Comparison of ENCODE assay signal across 12 cellular contexts in genomic region chr19:18053571-18054219, GRCh38. TPM values are rescaled to one million over a fixed set of nuclear protein-coding genes. Genes with fewer than 3 reads are reported as not detected.
DNase-seq lines count a peak whose midpoint lies in the region; ATAC-seq and TF ChIP-seq lines count a peak whose summit lies in the region.
"Had no signal": no experiment of that assay in that cellular context is flagged by ENCODE, and none has a peak within 500 bp of the region (broad histone marks: within the 10 kb centered on the region; RNA-seq: fewer than 3 reads in every experiment).

No MANE protein-coding gene starts in this region.

- in situ Hi-C loops in GM23248 (cut with MboI) = loop anchor here (10.0 kb wide), 1 partner anchor 49 kb away; the partner anchor contains the start of gene ARRDC2

- ATAC-seq in psoas muscle (no peak), HG02798 (IDR thresholded peaks at IDR 0.05; ENCODE audit: poor library complexity, unreplicated experiment) (no peak), GM18517 (IDR thresholded peaks at IDR 0.05; ENCODE audit: unreplicated experiment) (no peak)

- peaks cover 20% of the 10 kb centered on the region for H3F3A ChIP-seq in GM23248 (ENCODE audit: insufficient read depth)

- no peaks in the 10 kb centered on the region for H4K20me1 ChIP-seq in GM23248 (ENCODE audit: insufficient read depth)

- intact Hi-C loops in psoas muscle (cut with DNase I) = loop anchor here in 1 of 2 donors (5.0 kb wide), 1 partner anchor 106 kb away; no protein-coding TSS in a partner anchor

- H3K9me3 ChIP-seq in GM23248 (ENCODE audit: low read depth) (no peaks in the 10 kb centered on the region), psoas muscle (no peaks in the 10 kb centered on the region)

- H2AFZ ChIP-seq in GM23248 = no peak overlapping the region

- peak overlapping the region; percentile 20 for H3K4me2 ChIP-seq in GM23248 (ENCODE audit: unreplicated experiment)

- H3K36me3 ChIP-seq in GM23248 (ENCODE audit: low read depth) = no peaks in the 10 kb centered on the region
- H3K36me3 ChIP-seq in psoas muscle (ENCODE audit: insufficient read depth in 1 of 2, low read depth in 1 of 2) = no peaks in the 10 kb centered on the region

- WGBS in GM23248 (ENCODE audit: low coverage in 1 of 2, low lambda C conversion rate in 2 of 2, missing lambda C conversion rate in 2 of 2), 2 experiments = 37 to 38% methylated on average over 9 of the region's 9 CpGs
- 60 to 71% (median 62%) methylated on average over 9 of the region's 9 CpGs for WGBS in psoas muscle, 3 donors

- H3K79me2 ChIP-seq in GM23248 (ENCODE audit: insufficient read depth) = no peaks in the 10 kb centered on the region

- H3K27ac ChIP-seq in GM23248 = no peak overlapping the region
- H3K27ac ChIP-seq in psoas muscle = peak overlapping the region; percentile 90

- no peak for TF ChIP-seq CTCF in epithelial cell of esophagus (IDR thresholded peaks at IDR 0.05; ENCODE audit: insufficient read depth, low read depth, low read length, missing control alignments)
- no peak for TF ChIP-seq CTCF in psoas muscle (IDR thresholded peaks at IDR 0.05)

- H3K4me1 ChIP-seq in GM23248 (ENCODE audit: insufficient read depth) (0 out of 2 replicates have a peak, but pooled peaks cover 3% of the 10 kb centered on the region), psoas muscle (peaks cover 49% of the 10 kb centered on the region)

- H3K27me3 ChIP-seq in GM23248 (replicated peaks; ENCODE audit: insufficient read depth) = no peaks in the 10 kb centered on the region
- H3K27me3 ChIP-seq in psoas muscle (ENCODE audit: insufficient read depth in 3 of 3, low read length in 2 of 3) = no peaks in the 10 kb centered on the region

- no peaks in the 10 kb centered on the region for H3K9me2 ChIP-seq in GM23248 (ENCODE audit: insufficient read depth)

- DNase-seq in GM23248 (peak; percentile 58), RPMI7951 (ENCODE audit: low read depth) (peak; percentile 71), epithelial cell of esophagus (ENCODE audit: low read depth) (peak; percentile 43), psoas muscle (no peak), COLO829 (ENCODE audit: low spot score) (no peak)
- DNase-seq: activated effector memory CD4-positive, alpha-beta T cell treated with anti-CD3 and anti-CD28 coated beads, Interleukin-2, amount 50 U/mL, for 16 hours; COR-L47; NCI-H1092; substantia nigra had no signal

- H3K4me3 ChIP-seq in GM23248 (no peak overlapping the region), epithelial cell of esophagus (ENCODE audit: low read length) (no peak overlapping the region), psoas muscle (no peak overlapping the region)
- H3K4me3 ChIP-seq: lung had no signal

- H3K9ac ChIP-seq in GM23248 = no peak overlapping the region

RNA-seq across cellular contexts. Expression of gene IL12RB1, which starts 33.0 kb away (rescaled TPM):
- not detected in 2 replicates for total RNA-seq in GM23248 (2014; rRNA removed; shearing (Covaris generic))
- not detected in 2 replicates for polyA plus RNA-seq in GM23248 (2016; fragmentation: Nextera tagmentation; extraction: Ambion mirVana)
- total RNA-seq in RPMI7951 (2014; rRNA removed; shearing (Covaris generic)) = 2.3 and 4.3 TPM in 2 replicates
- under 1 TPM; 0.15 to 0.53 (median 0.26) TPM for total RNA-seq in psoas muscle
- polyA plus RNA-seq in psoas muscle = under 1 TPM in 2 of 3 donors, not detected in 1; 0.14 to 0.17 TPM

RNA-seq across cellular contexts. Expression of gene MAST3, which starts 43.9 kb away (rescaled TPM):
- total RNA-seq in GM23248 (2014; rRNA removed; shearing (Covaris generic)) = 3.2 and 3.8 TPM in 2 replicates
- polyA plus RNA-seq in GM23248 (2016; fragmentation: Nextera tagmentation; extraction: Ambion mirVana) (5.6 and 6.1 TPM in 2 replicates), psoas muscle (1 to 10 TPM in 1 of 3 donors, under 1 TPM in 2; 0.34 to 2.5 (median 0.96) TPM)
- 2.1 and 2.6 TPM in 2 replicates for total RNA-seq in RPMI7951 (2014; rRNA removed; shearing (Covaris generic))
- 1 to 10 TPM; 1.7 to 5.1 (median 3.2) TPM for total RNA-seq in psoas muscle

RNA-seq across cellular contexts. Expression of gene ARRDC2, which starts 45.7 kb away (rescaled TPM):
- total RNA-seq in GM23248 (2014; rRNA removed; shearing (Covaris generic)) = 15.9 and 19.7 TPM in 2 replicates
- polyA plus RNA-seq in GM23248 (2016; fragmentation: Nextera tagmentation; extraction: Ambion mirVana) (5.4 and 5.7 TPM in 2 replicates), psoas muscle (100 to 1,000 TPM; 173 to 294 (median 281) TPM)
- 8.8 and 11.3 TPM in 2 replicates for total RNA-seq in RPMI7951 (2014; rRNA removed; shearing (Covaris generic))
- 100 to 1,000 TPM in 2 of 4 donors, 10 to 100 TPM in 2; 43.4 to 399 (median 98.4) TPM for total RNA-seq in psoas muscle

Comparison
In these comparisons a context has a peak if more than half of its experiments do, and no peak if none do; other contexts are left out.
1. DNase-seq: peak in GM23248 (single experiment), RPMI7951 (single experiment) and epithelial cell of esophagus (single experiment); none in psoas muscle (0 of 2) and COLO829 (single experiment).